In the genomic region with DNA sequence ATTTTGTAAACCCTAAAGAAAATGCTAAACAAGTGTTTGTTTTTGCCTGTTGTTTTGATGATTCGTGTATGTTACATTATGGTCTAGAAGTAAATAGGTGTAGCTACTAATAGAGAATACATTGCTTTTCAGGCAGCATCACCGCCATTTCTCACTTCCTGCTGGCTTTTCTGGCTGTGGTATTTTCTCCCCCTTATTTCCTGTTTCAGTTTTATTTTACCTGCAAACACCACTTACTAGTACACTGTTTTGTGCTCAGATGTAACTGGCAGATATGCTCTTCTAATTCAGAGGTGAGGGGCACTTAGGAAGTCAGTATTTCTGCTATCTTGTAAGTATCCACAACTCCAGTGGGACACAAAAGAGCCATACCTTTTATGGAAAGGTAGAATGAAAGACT, we compare ENCODE assay signal across 11 cellular contexts. TPM values are rescaled to one million over a fixed set of nuclear protein-coding genes. Genes with fewer than 3 reads are reported as not detected.
DNase-seq lines count a peak whose midpoint lies in the region; ATAC-seq and TF ChIP-seq lines count a peak whose summit lies in the region.
"Had no signal": no experiment of that assay in that cellular context is flagged by ENCODE, and none has a peak within 500 bp of the region (broad histone marks: within the 10 kb centered on the region; RNA-seq: fewer than 3 reads in every experiment).

No MANE protein-coding gene starts in this region.

- no peak for TF ChIP-seq POLR2A in erythroblast (IDR thresholded peaks at IDR 0.05; ENCODE audit: low read length)

- H3K4me3 ChIP-seq in neutrophil (ENCODE audit: low read depth in 1 of 2, low read length in 1 of 2) (no peak overlapping the region), right atrium auricular region (no peak overlapping the region)

- H3K27ac ChIP-seq in neutrophil (peak overlapping the region; percentile 43), right atrium auricular region (no peak overlapping the region)
- H3K27ac ChIP-seq: foreskin keratinocyte had no signal

- H3K36me3 ChIP-seq in neutrophil, result peaks cover 10% of the 10 kb centered on the region
- H3K36me3 ChIP-seq in right atrium auricular region, result no peaks in the 10 kb centered on the region

- ATAC-seq in GM21717 (IDR thresholded peaks at IDR 0.05; ENCODE audit: unreplicated experiment) (peak; percentile 51), SK-N-SH treated with all-trans-retinoic acid at 6 μM for 48 hours (no peak)
- ATAC-seq: foreskin keratinocyte had no signal

- DNase-seq in NOMO-1 treated with DMSO at 0.1 percent for 48 hours (lab: John Stamatoyannopoulos, UW; ENCODE audit: unreplicated experiment) (peak; percentile 9), NOMO-1 treated with dmso at 0.1 percent for 144 hours (lab: John Stamatoyannopoulos, UW; ENCODE audit: unreplicated experiment) (no peak), T-helper 2 cell (peak in 3 of 5 experiments; percentile 8 to 86 (median 30)), right atrium auricular region (ENCODE audit: low spot score) (no peak), erythroblast (lab: John Stamatoyannopoulos, UW) (no peak)
- DNase-seq: 8988T, foreskin keratinocyte, NCI-H1417 treated with DMSO at 0.1 percent for 48 hours had no signal

- TF ChIP-seq CTCF in neutrophil (IDR thresholded peaks at IDR 0.05), result no peak
- TF ChIP-seq CTCF in right atrium auricular region (IDR thresholded peaks at IDR 0.05), result no peak

- H3K27me3 ChIP-seq in neutrophil (no peaks in the 10 kb centered on the region), right atrium auricular region (no peaks in the 10 kb centered on the region)
- H3K27me3 ChIP-seq: foreskin keratinocyte had no signal

- no peaks in the 10 kb centered on the region for H3K9me3 ChIP-seq in neutrophil
- H3K9me3 ChIP-seq in right atrium auricular region, result no peaks in the 10 kb centered on the region

- peaks cover 7 to 15% of the 10 kb centered on the region in 2 experiments for H3K4me1 ChIP-seq in neutrophil (ENCODE audit: control insufficient read depth in 1 of 2, insufficient read depth in 1 of 2, low read depth in 1 of 2, low read length in 1 of 2)
- H3K4me1 ChIP-seq in right atrium auricular region, result no peaks in the 10 kb centered on the region

TF ChIP-seq in SK-N-SH treated with all-trans-retinoic acid at 6 μM for 48 hours, 23 proteins besides CTCF, POLR2A, EP300 and RAD21:
- TF ChIP-seq PPARA (CRISPR knock-in tag; IDR thresholded peaks at IDR 0.05; ENCODE audit: borderline replicate concordance) (no peak), OSR1 (CRISPR knock-in tag; IDR thresholded peaks at IDR 0.05) (no peak), TCF4 (CRISPR knock-in tag; IDR thresholded peaks at IDR 0.05; ENCODE audit: borderline replicate concordance) (no peak)

RNA-seq across cellular contexts. Expression of gene SLC3A1, which starts 38.1 kb away (rescaled TPM):
- not detected for total RNA-seq in right atrium auricular region
- total RNA-seq: foreskin keratinocyte had no signal

Comparison
In these comparisons a context has a peak if more than half of its experiments do, and no peak if none do; other contexts are left out.
1. DNase-seq: peak in NOMO-1 treated with DMSO at 0.1 percent for 48 hours (single experiment) and T-helper 2 cell (3 of 5); none in NOMO-1 treated with dmso at 0.1 percent for 144 hours (single experiment), right atrium auricular region (single experiment) and erythroblast (0 of 2).